In the genomic region with DNA sequence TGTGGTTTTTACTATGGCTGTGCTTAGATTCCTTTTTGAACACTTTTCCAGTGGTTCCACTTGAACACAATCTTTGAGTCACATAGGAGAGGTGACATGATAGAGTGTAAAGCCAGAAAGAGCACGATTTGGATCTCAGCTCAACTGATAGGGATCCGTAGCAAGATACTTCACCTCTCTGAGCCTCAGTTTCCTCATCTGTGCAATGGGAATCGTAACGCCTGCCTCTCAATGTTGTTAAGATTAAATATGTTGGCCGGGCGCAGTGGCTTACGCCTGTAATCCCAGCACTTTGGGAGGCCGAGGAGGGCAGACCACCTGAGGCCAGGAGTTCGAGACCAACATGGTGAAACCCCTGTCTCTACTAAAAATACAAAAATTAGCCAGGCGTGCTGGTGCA, we compare ENCODE assay signal across 1 cellular context.
TF ChIP-seq lines count a peak whose summit lies in the region.

No MANE protein-coding gene starts in this region.

TF ChIP-seq in K562, 482 proteins besides CTCF, POLR2A, EP300 and RAD21 (continued from another document):
- TF ChIP-seq, protein P1, sequence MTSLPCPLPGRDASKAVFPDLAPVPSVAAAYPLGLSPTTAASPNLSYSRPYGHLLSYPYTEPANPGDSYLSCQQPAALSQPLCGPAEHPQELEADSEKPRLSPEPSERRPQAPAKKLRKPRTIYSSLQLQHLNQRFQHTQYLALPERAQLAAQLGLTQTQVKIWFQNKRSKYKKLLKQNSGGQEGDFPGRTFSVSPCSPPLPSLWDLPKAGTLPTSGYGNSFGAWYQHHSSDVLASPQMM (CRISPR knock-in tag; IDR thresholded peaks at IDR 0.05), result no peak
- TF ChIP-seq BCOR (IDR thresholded peaks at IDR 0.05), result peak; percentile 41; the same call in 1 of the 2 replicates
